In genomic region chr19:10292789-10293636, GRCh38 we compare ENCODE assay signal across 1 cellular context.
TF ChIP-seq lines count a peak whose summit lies in the region.

No MANE protein-coding gene starts in this region.

TF ChIP-seq in K562, 482 proteins besides CTCF, POLR2A, EP300 and RAD21 (continued from another document and continues in another):
- TF ChIP-seq, protein P1, sequence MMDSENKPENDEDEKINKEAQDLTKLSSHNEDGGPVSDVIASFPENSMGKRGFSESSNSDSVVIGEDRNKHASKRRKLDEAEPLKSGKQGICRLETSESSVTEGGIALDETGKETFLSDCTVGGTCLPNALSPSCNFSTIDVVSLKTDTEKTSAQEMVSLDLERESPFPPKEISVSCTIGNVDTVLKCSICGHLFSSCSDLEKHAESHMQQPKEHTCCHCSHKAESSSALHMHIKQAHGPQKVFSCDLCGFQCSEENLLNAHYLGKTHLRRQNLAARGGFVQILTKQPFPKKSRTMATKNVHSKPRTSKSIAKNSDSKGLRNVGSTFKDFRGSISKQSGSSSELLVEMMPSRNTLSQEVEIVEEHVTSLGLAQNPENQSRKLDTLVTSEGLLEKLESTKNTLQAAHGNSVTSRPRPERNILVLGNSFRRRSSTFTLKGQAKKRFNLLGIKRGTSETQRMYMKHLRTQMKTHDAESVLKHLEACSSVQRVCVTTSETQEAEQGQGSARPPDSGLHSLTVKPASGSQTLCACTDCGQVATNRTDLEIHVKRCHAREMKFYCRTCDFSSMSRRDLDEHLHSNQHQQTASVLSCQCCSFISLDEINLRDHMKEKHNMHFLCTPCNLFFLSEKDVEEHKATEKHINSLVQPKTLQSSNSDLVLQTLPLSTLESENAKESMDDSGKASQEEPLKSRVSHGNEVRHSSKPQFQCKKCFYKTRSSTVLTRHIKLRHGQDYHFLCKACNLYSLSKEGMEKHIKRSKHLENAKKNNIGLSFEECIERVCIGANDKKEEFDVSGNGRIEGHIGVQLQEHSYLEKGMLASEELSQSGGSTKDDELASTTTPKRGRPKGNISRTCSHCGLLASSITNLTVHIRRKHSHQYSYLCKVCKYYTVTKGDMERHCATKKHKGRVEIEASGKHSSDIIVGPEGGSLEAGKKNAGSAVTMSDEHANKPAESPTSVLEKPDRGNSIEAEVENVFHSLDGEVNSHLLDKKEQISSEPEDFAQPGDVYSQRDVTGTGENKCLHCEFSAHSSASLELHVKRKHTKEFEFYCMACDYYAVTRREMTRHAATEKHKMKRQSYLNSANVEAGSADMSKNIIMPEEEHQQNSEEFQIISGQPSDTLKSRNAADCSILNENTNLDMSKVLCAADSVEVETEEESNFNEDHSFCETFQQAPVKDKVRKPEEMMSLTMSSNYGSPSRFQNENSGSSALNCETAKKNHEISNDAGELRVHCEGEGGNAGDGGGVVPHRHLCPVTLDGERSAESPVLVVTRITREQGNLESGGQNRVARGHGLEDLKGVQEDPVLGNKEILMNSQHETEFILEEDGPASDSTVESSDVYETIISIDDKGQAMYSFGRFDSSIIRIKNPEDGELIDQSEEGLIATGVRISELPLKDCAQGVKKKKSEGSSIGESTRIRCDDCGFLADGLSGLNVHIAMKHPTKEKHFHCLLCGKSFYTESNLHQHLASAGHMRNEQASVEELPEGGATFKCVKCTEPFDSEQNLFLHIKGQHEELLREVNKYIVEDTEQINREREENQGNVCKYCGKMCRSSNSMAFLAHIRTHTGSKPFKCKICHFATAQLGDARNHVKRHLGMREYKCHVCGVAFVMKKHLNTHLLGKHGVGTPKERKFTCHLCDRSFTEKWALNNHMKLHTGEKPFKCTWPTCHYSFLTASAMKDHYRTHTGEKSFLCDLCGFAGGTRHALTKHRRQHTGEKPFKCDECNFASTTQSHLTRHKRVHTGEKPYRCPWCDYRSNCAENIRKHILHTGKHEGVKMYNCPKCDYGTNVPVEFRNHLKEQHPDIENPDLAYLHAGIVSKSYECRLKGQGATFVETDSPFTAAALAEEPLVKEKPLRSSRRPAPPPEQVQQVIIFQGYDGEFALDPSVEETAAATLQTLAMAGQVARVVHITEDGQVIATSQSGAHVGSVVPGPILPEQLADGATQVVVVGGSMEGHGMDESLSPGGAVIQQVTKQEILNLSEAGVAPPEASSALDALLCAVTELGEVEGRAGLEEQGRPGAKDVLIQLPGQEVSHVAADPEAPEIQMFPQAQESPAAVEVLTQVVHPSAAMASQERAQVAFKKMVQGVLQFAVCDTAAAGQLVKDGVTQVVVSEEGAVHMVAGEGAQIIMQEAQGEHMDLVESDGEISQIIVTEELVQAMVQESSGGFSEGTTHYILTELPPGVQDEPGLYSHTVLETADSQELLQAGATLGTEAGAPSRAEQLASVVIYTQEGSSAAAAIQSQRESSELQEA (IDR thresholded peaks at IDR 0.05; ENCODE audit: low read depth), result no peak
- TF ChIP-seq HMGN3 (IDR thresholded peaks at IDR 0.05; ENCODE audit: borderline replicate concordance, extremely low read depth, insufficient read length, low read depth, low read length) (peak; percentile 44), HNRNPLL (IDR thresholded peaks at IDR 0.05; ENCODE audit: low read depth, low read length, poor library complexity, severe bottlenecking) (no peak), GTF2A2 (tag; IDR thresholded peaks at IDR 0.05) (no peak), GTF2E2 (tag; IDR thresholded peaks at IDR 0.05) (no peak), SAFB (IDR thresholded peaks at IDR 0.05; ENCODE audit: borderline replicate concordance, low read depth, low read length) (no peak), ZNF717 (CRISPR knock-in tag; IDR thresholded peaks at IDR 0.05) (no peak), CEBPG (CRISPR knock-in tag; IDR thresholded peaks at IDR 0.05) (peak; percentile 31; the same call in 1 of the 2 replicates), CEBPG (tag; conservative IDR thresholded peaks at IDR 0.05 in 1 of 2, IDR thresholded peaks at IDR 0.05 in 1 of 2) (no peak), GATAD2B (IDR thresholded peaks at IDR 0.05; ENCODE audit: borderline replicate concordance) (no peak), COPS2 (conservative IDR thresholded peaks at IDR 0.05) (no peak), DLX4 (CRISPR knock-in tag; IDR thresholded peaks at IDR 0.05) (no peak), BCL6 (CRISPR knock-in tag; IDR thresholded peaks at IDR 0.05) (no peak), ZNF140 (CRISPR knock-in tag; IDR thresholded peaks at IDR 0.05) (no peak), NR4A1 (CRISPR knock-in tag; IDR thresholded peaks at IDR 0.05) (no peak), NR4A1 (tag; IDR thresholded peaks at IDR 0.05) (no peak), CXXC5 (CRISPR knock-in tag; IDR thresholded peaks at IDR 0.05) (peak; percentile 43; the same call in 1 of the 2 replicates), NFYB (IDR thresholded peaks at IDR 0.05; ENCODE audit: extremely low read depth, insufficient read length) (no peak), NBN (IDR thresholded peaks at IDR 0.05; ENCODE audit: low read depth) (no peak), RBM14 (IDR thresholded peaks at IDR 0.05; ENCODE audit: borderline replicate concordance, insufficient read depth, low read depth, low read length) (no peak), L3MBTL2 (IDR thresholded peaks at IDR 0.05) (peak; percentile 11; the same call in 1 of the 2 replicates), FOS (IDR thresholded peaks at IDR 0.05; ENCODE audit: extremely low read depth, insufficient read length) (no peak), THRB (CRISPR knock-in tag; conservative IDR thresholded peaks at IDR 0.05) (no peak; the same call in 1 of the 2 replicates), CREB3L1 (IDR thresholded peaks at IDR 0.05; ENCODE audit: borderline replicate concordance, low read depth) (0 out of 2 replicates have a peak, but pooled peaks have one; percentile 37), HDGF (IDR thresholded peaks at IDR 0.05) (peak; percentile 64; the same call in 1 of the 2 replicates), POU5F1 (IDR thresholded peaks at IDR 0.05; ENCODE audit: borderline replicate concordance, low read depth, low read length, partially characterized antibody) (no peak), UBTF (IDR thresholded peaks at IDR 0.05; ENCODE audit: borderline replicate concordance in 1 of 2, low read depth in 2 of 2, low read length in 2 of 2) (peak; percentile 42 to 71; a peak in 2 of 4 replicates), ZNF232 (CRISPR knock-in tag; IDR thresholded peaks at IDR 0.05) (no peak), STAG1 (CRISPR knock-in tag; IDR thresholded peaks at IDR 0.05; ENCODE audit: borderline replicate concordance) (peak; percentile 12; the same call in 1 of the 2 replicates), ZNF316 (IDR thresholded peaks at IDR 0.05) (no peak), POLR2G (IDR thresholded peaks at IDR 0.05; ENCODE audit: low read depth, low read length) (peak; percentile 78), PTBP1 (IDR thresholded peaks at IDR 0.05; ENCODE audit: low read depth, low read length) (no peak), ZNF551 (CRISPR knock-in tag; IDR thresholded peaks at IDR 0.05) (no peak), TAL1 (IDR thresholded peaks at IDR 0.05) (no peak), ZNF239 (CRISPR knock-in tag; IDR thresholded peaks at IDR 0.05) (no peak)
- TF ChIP-seq, protein P2, sequence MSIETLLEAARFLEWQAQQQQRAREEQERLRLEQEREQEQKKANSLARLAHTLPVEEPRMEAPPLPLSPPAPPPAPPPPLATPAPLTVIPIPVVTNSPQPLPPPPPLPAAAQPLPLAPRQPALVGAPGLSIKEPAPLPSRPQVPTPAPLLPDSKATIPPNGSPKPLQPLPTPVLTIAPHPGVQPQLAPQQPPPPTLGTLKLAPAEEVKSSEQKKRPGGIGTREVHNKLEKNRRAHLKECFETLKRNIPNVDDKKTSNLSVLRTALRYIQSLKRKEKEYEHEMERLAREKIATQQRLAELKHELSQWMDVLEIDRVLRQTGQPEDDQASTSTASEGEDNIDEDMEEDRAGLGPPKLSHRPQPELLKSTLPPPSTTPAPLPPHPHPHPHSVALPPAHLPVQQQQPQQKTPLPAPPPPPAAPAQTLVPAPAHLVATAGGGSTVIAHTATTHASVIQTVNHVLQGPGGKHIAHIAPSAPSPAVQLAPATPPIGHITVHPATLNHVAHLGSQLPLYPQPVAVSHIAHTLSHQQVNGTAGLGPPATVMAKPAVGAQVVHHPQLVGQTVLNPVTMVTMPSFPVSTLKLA (conservative IDR thresholded peaks at IDR 0.05), result peak in 1 of 2 experiments; percentile 22; a peak in 2 of 4 replicates
- TF ChIP-seq, protein P3, sequence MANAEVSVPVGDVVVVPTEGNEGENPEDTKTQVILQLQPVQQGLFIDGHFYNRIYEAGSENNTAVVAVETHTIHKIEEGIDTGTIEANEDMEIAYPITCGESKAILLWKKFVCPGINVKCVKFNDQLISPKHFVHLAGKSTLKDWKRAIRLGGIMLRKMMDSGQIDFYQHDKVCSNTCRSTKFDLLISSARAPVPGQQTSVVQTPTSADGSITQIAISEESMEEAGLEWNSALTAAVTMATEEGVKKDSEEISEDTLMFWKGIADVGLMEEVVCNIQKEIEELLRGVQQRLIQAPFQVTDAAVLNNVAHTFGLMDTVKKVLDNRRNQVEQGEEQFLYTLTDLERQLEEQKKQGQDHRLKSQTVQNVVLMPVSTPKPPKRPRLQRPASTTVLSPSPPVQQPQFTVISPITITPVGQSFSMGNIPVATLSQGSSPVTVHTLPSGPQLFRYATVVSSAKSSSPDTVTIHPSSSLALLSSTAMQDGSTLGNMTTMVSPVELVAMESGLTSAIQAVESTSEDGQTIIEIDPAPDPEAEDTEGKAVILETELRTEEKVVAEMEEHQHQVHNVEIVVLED (CRISPR knock-in tag; IDR thresholded peaks at IDR 0.05), result no peak
- TF ChIP-seq, protein P4, sequence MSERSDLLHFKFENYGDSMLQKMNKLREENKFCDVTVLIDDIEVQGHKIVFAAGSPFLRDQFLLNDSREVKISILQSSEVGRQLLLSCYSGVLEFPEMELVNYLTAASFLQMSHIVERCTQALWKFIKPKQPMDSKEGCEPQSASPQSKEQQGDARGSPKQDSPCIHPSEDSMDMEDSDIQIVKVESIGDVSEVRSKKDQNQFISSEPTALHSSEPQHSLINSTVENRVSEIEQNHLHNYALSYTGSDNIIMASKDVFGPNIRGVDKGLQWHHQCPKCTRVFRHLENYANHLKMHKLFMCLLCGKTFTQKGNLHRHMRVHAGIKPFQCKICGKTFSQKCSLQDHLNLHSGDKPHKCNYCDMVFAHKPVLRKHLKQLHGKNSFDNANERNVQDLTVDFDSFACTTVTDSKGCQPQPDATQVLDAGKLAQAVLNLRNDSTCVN (CRISPR knock-in tag; IDR thresholded peaks at IDR 0.05), result no peak
- TF ChIP-seq, protein P5, sequence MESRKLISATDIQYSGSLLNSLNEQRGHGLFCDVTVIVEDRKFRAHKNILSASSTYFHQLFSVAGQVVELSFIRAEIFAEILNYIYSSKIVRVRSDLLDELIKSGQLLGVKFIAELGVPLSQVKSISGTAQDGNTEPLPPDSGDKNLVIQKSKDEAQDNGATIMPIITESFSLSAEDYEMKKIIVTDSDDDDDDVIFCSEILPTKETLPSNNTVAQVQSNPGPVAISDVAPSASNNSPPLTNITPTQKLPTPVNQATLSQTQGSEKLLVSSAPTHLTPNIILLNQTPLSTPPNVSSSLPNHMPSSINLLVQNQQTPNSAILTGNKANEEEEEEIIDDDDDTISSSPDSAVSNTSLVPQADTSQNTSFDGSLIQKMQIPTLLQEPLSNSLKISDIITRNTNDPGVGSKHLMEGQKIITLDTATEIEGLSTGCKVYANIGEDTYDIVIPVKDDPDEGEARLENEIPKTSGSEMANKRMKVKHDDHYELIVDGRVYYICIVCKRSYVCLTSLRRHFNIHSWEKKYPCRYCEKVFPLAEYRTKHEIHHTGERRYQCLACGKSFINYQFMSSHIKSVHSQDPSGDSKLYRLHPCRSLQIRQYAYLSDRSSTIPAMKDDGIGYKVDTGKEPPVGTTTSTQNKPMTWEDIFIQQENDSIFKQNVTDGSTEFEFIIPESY (CRISPR knock-in tag; IDR thresholded peaks at IDR 0.05), result 0 out of 2 replicates have a peak, but pooled peaks have one; percentile 45
